Comparison of ENCODE assay signal across 27 cellular contexts in genomic region chr20:20814685-20815084, GRCh38.
DNase-seq lines count a peak whose midpoint lies in the region; ATAC-seq and TF ChIP-seq lines count a peak whose summit lies in the region.
"Had no signal": no experiment of that assay in that cellular context is flagged by ENCODE, and none has a peak within 500 bp of the region (broad histone marks: within the 10 kb centered on the region; RNA-seq: fewer than 3 reads in every experiment).

No MANE protein-coding gene starts in this region.

- DNase-seq in Daoy (ENCODE audit: low read depth) = peak; percentile 52
- DNase-seq in HK-2 (ENCODE audit: unreplicated experiment) = peak; percentile 7
- DNase-seq in WTC11 (ENCODE audit: low spot score) = peak; percentile 69
- DNase-seq in iPS-NIHi11 (ENCODE audit: low spot score) = peak; percentile 52
- DNase-seq in sciatic nerve (ENCODE audit: low spot score) = no peak
- no peak for DNase-seq in activated CD4-positive, alpha-beta memory T cell treated with anti-CD3 and anti-CD28 coated beads for 36 hours
- no peak for DNase-seq in left lung
- DNase-seq: activated CD4-positive, alpha-beta T cell treated with anti-CD3 and anti-CD28 coated beads, Interleukin-2, amount 50 U/mL, for 4 hours; activated T-cell treated with anti-CD3 and anti-CD28 coated beads for 4 hours; AML-193; amniotic stem cell; caudate nucleus; GOT3; IMR-90; MG63; naive B cell; NCI-H2029 treated with DMSO at 0.1 percent for 48 hours; NCI-H526; SJCRH30; stimulated activated CD4-positive, alpha-beta T cell treated with anti-CD3 and anti-CD28 coated beads, Interleukin-2, amount 100 ng/mL, for 24 hours; stimulated activated naive CD8-positive, alpha-beta T cell treated with anti-CD3 and anti-CD28 coated beads, Interleukin-15, amount 100 ng/mL, for 72 hours had no signal

- H3K4me3 ChIP-seq in left lung = no peak overlapping the region
- H3K4me3 ChIP-seq: esophagus muscularis mucosa, MG63, SJCRH30 had no signal

- no peaks in the 10 kb centered on the region for H3K27me3 ChIP-seq in left lung
- H3K27me3 ChIP-seq: MG63, SJCRH30 had no signal

- ATAC-seq in WTC11 (peak; percentile 93), HG02973 (IDR thresholded peaks at IDR 0.05; ENCODE audit: unreplicated experiment) (no peak), sciatic nerve (no peak), left lung (no peak)
- ATAC-seq: stimulated activated naive CD8-positive, alpha-beta T cell treated with anti-CD3 and anti-CD28 coated beads, Interleukin-15, amount 100 ng/mL, for 72 hours had no signal

- no peak overlapping the region for H3K27ac ChIP-seq in left lung
- H3K27ac ChIP-seq: esophagus muscularis mucosa, parathyroid adenoma, SJCRH30 had no signal

- POLR2A ChIA-PET in WTC11 (lab: Charles Lee) = no interaction called here
- POLR2A ChIA-PET in activated CD4-positive, alpha-beta memory T cell treated with anti-CD3 and anti-CD28 coated beads for 36 hours (lab: Charles Lee) = no interaction called here

- CTCF ChIA-PET in WTC11 (lab: Charles Lee) = interaction anchor here (2.0 kb wide), 1 partner anchor 10 kb away, joined by 6 read pairs; no protein-coding TSS in a partner anchor
- CTCF ChIA-PET in activated CD4-positive, alpha-beta memory T cell treated with anti-CD3 and anti-CD28 coated beads for 36 hours (lab: Charles Lee) = interaction anchor here (1.4 kb wide), 1 partner anchor 11 kb away, joined by 4 read pairs; no protein-coding TSS in a partner anchor

- H3K4me1 Mint-ChIP-seq in WTC11 = peaks cover 49% of the 10 kb centered on the region
- H3K4me1 Mint-ChIP-seq in activated CD4-positive, alpha-beta memory T cell treated with anti-CD3 and anti-CD28 coated beads for 36 hours (ENCODE audit: low read depth) = no peaks in the 10 kb centered on the region
- H3K4me1 Mint-ChIP-seq: memory B cell; naive B cell; stimulated activated naive CD8-positive, alpha-beta T cell treated with anti-CD3 and anti-CD28 coated beads, Interleukin-15, amount 100 ng/mL, for 72 hours had no signal

- peak overlapping the region; percentile 83 for H3K27ac Mint-ChIP-seq in WTC11
- H3K27ac Mint-ChIP-seq in activated CD4-positive, alpha-beta memory T cell treated with anti-CD3 and anti-CD28 coated beads for 36 hours = no peak overlapping the region
- H3K27ac Mint-ChIP-seq: memory B cell; naive B cell; stimulated activated naive CD8-positive, alpha-beta T cell treated with anti-CD3 and anti-CD28 coated beads, Interleukin-15, amount 100 ng/mL, for 72 hours; T-helper 1 cell treated with Interleukin-12 subunit alpha and Interleukin-12 subunit beta and Interleukin-4 antibody, amounts not matched to agents 30 μg/mL and 1 μg/mL, for 36 hours; type B pancreatic cell had no signal

- H3K27me3 Mint-ChIP-seq in WTC11 (ENCODE audit: low read depth) = no peaks in the 10 kb centered on the region
- peaks cover 4% of the 10 kb centered on the region for H3K27me3 Mint-ChIP-seq in activated CD4-positive, alpha-beta memory T cell treated with anti-CD3 and anti-CD28 coated beads for 36 hours
- H3K27me3 Mint-ChIP-seq: stimulated activated naive CD8-positive, alpha-beta T cell treated with anti-CD3 and anti-CD28 coated beads, Interleukin-15, amount 100 ng/mL, for 72 hours had no signal

- intact Hi-C loops in sciatic nerve (cut with DNase I) (no loop called here), left lung (cut with DNase I) (no loop called here)
- intact Hi-C loops in activated CD4-positive, alpha-beta memory T cell treated with anti-CD3 and anti-CD28 coated beads for 36 hours (cut with micrococcal nuclease) = no loop called here

- TF ChIP-seq CTCF in WTC11 (IDR thresholded peaks at IDR 0.05) = no peak
- no peak for TF ChIP-seq CTCF in left lung (IDR thresholded peaks at IDR 0.05)

- no peaks in the 10 kb centered on the region for H3K36me3 ChIP-seq in left lung
- H3K36me3 ChIP-seq: esophagus muscularis mucosa, MG63, SJCRH30 had no signal

- H3K4me3 Mint-ChIP-seq in WTC11 = no peak overlapping the region
- no peak overlapping the region for H3K4me3 Mint-ChIP-seq in activated CD4-positive, alpha-beta memory T cell treated with anti-CD3 and anti-CD28 coated beads for 36 hours
- H3K4me3 Mint-ChIP-seq: memory B cell; naive B cell; stimulated activated naive CD8-positive, alpha-beta T cell treated with anti-CD3 and anti-CD28 coated beads, Interleukin-15, amount 100 ng/mL, for 72 hours; T-helper 1 cell treated with Interleukin-12 subunit alpha and Interleukin-12 subunit beta and Interleukin-4 antibody, amounts not matched to agents 30 μg/mL and 1 μg/mL, for 36 hours; type B pancreatic cell had no signal

- H3K36me3 Mint-ChIP-seq in WTC11 = peaks cover 4% of the 10 kb centered on the region; the same call in 1 of the 2 replicates
- no peaks in the 10 kb centered on the region for H3K36me3 Mint-ChIP-seq in activated CD4-positive, alpha-beta memory T cell treated with anti-CD3 and anti-CD28 coated beads for 36 hours
- H3K36me3 Mint-ChIP-seq: memory B cell, naive B cell, type B pancreatic cell had no signal

- H3K4me1 ChIP-seq in left lung = no peaks in the 10 kb centered on the region
- H3K4me1 ChIP-seq: esophagus muscularis mucosa, parathyroid adenoma had no signal

- no peaks in the 10 kb centered on the region for H3K9me3 ChIP-seq in left lung
- H3K9me3 ChIP-seq: esophagus muscularis mucosa, MG63, SJCRH30 had no signal

- H3K9me3 Mint-ChIP-seq in WTC11 = peaks cover 7% of the 10 kb centered on the region
- H3K9me3 Mint-ChIP-seq in activated CD4-positive, alpha-beta memory T cell treated with anti-CD3 and anti-CD28 coated beads for 36 hours = no peaks in the 10 kb centered on the region
- H3K9me3 Mint-ChIP-seq: memory B cell; naive B cell; stimulated activated naive CD8-positive, alpha-beta T cell treated with anti-CD3 and anti-CD28 coated beads, Interleukin-15, amount 100 ng/mL, for 72 hours; T-helper 1 cell treated with Interleukin-12 subunit alpha and Interleukin-12 subunit beta and Interleukin-4 antibody, amounts not matched to agents 30 μg/mL and 1 μg/mL, for 36 hours; type B pancreatic cell had no signal

TF ChIP-seq in WTC11, 78 proteins besides CTCF, POLR2A, EP300 and RAD21:
- TF ChIP-seq NR1H2 (CRISPR knock-in tag; IDR thresholded peaks at IDR 0.05) (no peak), ZNF138 (CRISPR knock-in tag; conservative IDR thresholded peaks at IDR 0.05) (no peak), TEAD1 (CRISPR knock-in tag; IDR thresholded peaks at IDR 0.05) (peak; percentile 63; the same call in 1 of the 2 replicates), TCF7 (CRISPR knock-in tag; IDR thresholded peaks at IDR 0.05; ENCODE audit: low read depth) (no peak), ATF2 (CRISPR knock-in tag; IDR thresholded peaks at IDR 0.05; ENCODE audit: borderline replicate concordance, low read depth) (no peak), SOX15 (CRISPR knock-in tag; IDR thresholded peaks at IDR 0.05) (no peak), IRF2 (CRISPR knock-in tag; IDR thresholded peaks at IDR 0.05; ENCODE audit: borderline replicate concordance, low read depth) (no peak), FOXP4 (CRISPR knock-in tag; IDR thresholded peaks at IDR 0.05) (0 out of 2 replicates have a peak, but pooled peaks have one; percentile 28), OVOL2 (CRISPR knock-in tag; IDR thresholded peaks at IDR 0.05; ENCODE audit: borderline replicate concordance) (no peak), USF1 (CRISPR knock-in tag; IDR thresholded peaks at IDR 0.05) (no peak), HMGA2 (CRISPR knock-in tag; IDR thresholded peaks at IDR 0.05) (no peak)
- TF ChIP-seq, protein P1, sequence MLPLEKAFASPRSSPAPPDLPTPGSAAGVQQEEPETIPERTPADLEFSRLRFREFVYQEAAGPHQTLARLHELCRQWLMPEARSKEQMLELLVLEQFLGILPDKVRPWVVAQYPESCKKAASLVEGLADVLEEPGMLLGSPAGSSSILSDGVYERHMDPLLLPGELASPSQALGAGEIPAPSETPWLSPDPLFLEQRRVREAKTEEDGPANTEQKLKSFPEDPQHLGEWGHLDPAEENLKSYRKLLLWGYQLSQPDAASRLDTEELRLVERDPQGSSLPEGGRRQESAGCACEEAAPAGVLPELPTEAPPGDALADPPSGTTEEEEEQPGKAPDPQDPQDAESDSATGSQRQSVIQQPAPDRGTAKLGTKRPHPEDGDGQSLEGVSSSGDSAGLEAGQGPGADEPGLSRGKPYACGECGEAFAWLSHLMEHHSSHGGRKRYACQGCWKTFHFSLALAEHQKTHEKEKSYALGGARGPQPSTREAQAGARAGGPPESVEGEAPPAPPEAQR (CRISPR knock-in tag; IDR thresholded peaks at IDR 0.05) = 0 out of 2 replicates have a peak, but pooled peaks have one; percentile 58

Comparison
In these comparisons a context has a peak if more than half of its experiments do, and no peak if none do; other contexts are left out.
1. DNase-seq: peak in Daoy (single experiment), HK-2 (single experiment), WTC11 (single experiment) and iPS-NIHi11 (single experiment); none in sciatic nerve (single experiment), activated CD4-positive, alpha-beta memory T cell treated with anti-CD3 and anti-CD28 coated beads for 36 hours (single experiment) and left lung (0 of 2).